In genomic region chr16:56815721-56816120, GRCh38 we compare ENCODE assay signal across 30 cellular contexts. TPM values are rescaled to one million over a fixed set of nuclear protein-coding genes. Genes with fewer than 3 reads are reported as not detected.
DNase-seq lines count a peak whose midpoint lies in the region; ATAC-seq and TF ChIP-seq lines count a peak whose summit lies in the region.
"Had no signal": no experiment of that assay in that cellular context is flagged by ENCODE, and none has a peak within 500 bp of the region (broad histone marks: within the 10 kb centered on the region; RNA-seq: fewer than 3 reads in every experiment).

No MANE protein-coding gene starts in this region.

- H3F3A ChIP-seq in smooth muscle cell (ENCODE audit: low read depth) = peaks cover 5% of the 10 kb centered on the region

- no peaks in the 10 kb centered on the region for H4K20me1 ChIP-seq in smooth muscle cell (ENCODE audit: low read depth)

- TF ChIP-seq CTCF in right atrium auricular region (IDR thresholded peaks at IDR 0.05) (no peak), body of pancreas (IDR thresholded peaks at IDR 0.05) (no peak), smooth muscle cell (IDR thresholded peaks at IDR 0.05; ENCODE audit: borderline replicate concordance, insufficient read depth, poor library complexity, severe bottlenecking) (no peak), esophagus squamous epithelium (IDR thresholded peaks at IDR 0.05) (no peak)

- no peak overlapping the region for H3K27ac ChIP-seq in right atrium auricular region
- H3K27ac ChIP-seq in body of pancreas = peak overlapping the region in 2 of 4 donors; percentile 14 to 67
- H3K27ac ChIP-seq in smooth muscle cell (ENCODE audit: low read depth) = no peak overlapping the region
- no peak overlapping the region for H3K27ac ChIP-seq in esophagus squamous epithelium
- H3K27ac ChIP-seq: 22Rv1, gastroesophageal sphincter, Peyer's patch, thoracic aorta had no signal

- no peaks in the 10 kb centered on the region for H3K27me3 ChIP-seq in right atrium auricular region
- H3K27me3 ChIP-seq in body of pancreas = no peaks in the 10 kb centered on the region
- no peaks in the 10 kb centered on the region for H3K27me3 ChIP-seq in smooth muscle cell (ENCODE audit: low read depth)
- no peaks in the 10 kb centered on the region for H3K27me3 ChIP-seq in esophagus squamous epithelium
- H3K27me3 ChIP-seq: gastroesophageal sphincter, Peyer's patch, SJCRH30 had no signal

- H3K36me3 ChIP-seq in right atrium auricular region = no peaks in the 10 kb centered on the region
- no peaks in the 10 kb centered on the region for H3K36me3 ChIP-seq in body of pancreas (replicated peaks in 1 of 2; ENCODE audit: insufficient read depth in 1 of 2, low read depth in 2 of 2)
- H3K36me3 ChIP-seq in smooth muscle cell (ENCODE audit: low read depth) = no peaks in the 10 kb centered on the region
- peaks cover 0 to 27% (median 4%) of the 10 kb centered on the region in 3 donors for H3K36me3 ChIP-seq in esophagus squamous epithelium
- H3K36me3 ChIP-seq: thoracic aorta had no signal

- no peak overlapping the region for H2AFZ ChIP-seq in smooth muscle cell (ENCODE audit: low read depth)
- H2AFZ ChIP-seq: GM23338 had no signal

- H3K9me3 ChIP-seq in right atrium auricular region = no peaks in the 10 kb centered on the region
- H3K9me3 ChIP-seq in body of pancreas = no peaks in the 10 kb centered on the region
- H3K9me3 ChIP-seq in smooth muscle cell (replicated peaks; ENCODE audit: low read depth) = no peaks in the 10 kb centered on the region
- no peaks in the 10 kb centered on the region for H3K9me3 ChIP-seq in esophagus squamous epithelium
- H3K9me3 ChIP-seq: gastroesophageal sphincter, Peyer's patch, SJCRH30, thoracic aorta had no signal

- H3K4me2 ChIP-seq in smooth muscle cell = peak overlapping the region; percentile 70
- H3K4me2 ChIP-seq: GM23338 had no signal

- ATAC-seq in Right ventricle myocardium inferior (peak; percentile 93), body of pancreas (peak; percentile 32)
- ATAC-seq: gastroesophageal sphincter, GM23338 had no signal

- H3K4me3 ChIP-seq in right atrium auricular region = no peak overlapping the region
- H3K4me3 ChIP-seq in body of pancreas = no peak overlapping the region
- H3K4me3 ChIP-seq in smooth muscle cell = no peak overlapping the region
- H3K4me3 ChIP-seq in esophagus squamous epithelium = no peak overlapping the region
- H3K4me3 ChIP-seq: gastroesophageal sphincter, GM23338, lung, Peyer's patch, SJCRH30, thoracic aorta had no signal

- intact Hi-C loops in Right ventricle myocardium inferior (cut with DNase I) = no loop called here
- intact Hi-C loops in body of pancreas (cut with DNase I) = no loop called here
- intact Hi-C loops in esophagus squamous epithelium (cut with DNase I) = no loop called here

- H3K4me1 ChIP-seq in right atrium auricular region (peaks cover 0 to 5% of the 10 kb centered on the region in 2 donors), body of pancreas (peaks cover 20% of the 10 kb centered on the region), smooth muscle cell (ENCODE audit: low read depth) (peaks cover 22% of the 10 kb centered on the region), esophagus squamous epithelium (peaks cover 0 to 7% (median 6%) of the 10 kb centered on the region in 3 donors)
- H3K4me1 ChIP-seq: Peyer's patch had no signal

- TF ChIP-seq POLR2A in body of pancreas (IDR thresholded peaks at IDR 0.05) (no peak), esophagus squamous epithelium (IDR thresholded peaks at IDR 0.05) (no peak)

- DNase-seq in Right ventricle myocardium inferior (ENCODE audit: missing footprints) = no peak
- DNase-seq in right atrium auricular region (ENCODE audit: low spot score) = no peak
- peak in 2 of 4 donors; percentile 23 to 26 for DNase-seq in body of pancreas
- peak; percentile 65 for DNase-seq in medulla oblongata (ENCODE audit: extremely low spot score)
- no peak for DNase-seq in smooth muscle cell (lab: John Stamatoyannopoulos, UW; ENCODE audit: unreplicated experiment)
- no peak for DNase-seq in inferior parietal cortex (ENCODE audit: extremely low spot score)
- DNase-seq in esophagus squamous epithelium (lab: John Stamatoyannopoulos, UW) = no peak
- no peak for DNase-seq in stimulated activated CD8-positive, alpha-beta memory T cell treated with anti-CD3 and anti-CD28 coated beads, Interleukin-4, amount 100 ng/mL, for 48 hours
- DNase-seq: activated B cell treated with CpG ODN at 0.5 μM for 24 hours; activated CD4-positive, alpha-beta T cell treated with anti-CD3 and anti-CD28 coated beads, Interleukin-2, amount 50 U/mL, for 48 hours; activated CD8-positive, alpha-beta memory T cell treated with anti-CD3 and anti-CD28 coated beads, Interleukin-2, amount 50 U/mL, for 4 hours; CD4-positive, alpha-beta memory T cell; dermis blood vessel endothelial cell; DMS 273 treated with DMSO at 0.1 percent for 48 hours; NCI-H1092 treated with DMSO at 0.1 percent for 48 hours; NCI-H187 treated with DMSO at 0.1 percent for 48 hours; NCI-H2171 treated with DMSO at 0.1 percent for 48 hours; NCI-H510A treated with DMSO at 0.1 percent for 48 hours; NK-92 treated with Interleukin-12 subunit alpha and Interleukin-12 subunit beta, amount 100 ng/mL, for 24 hours; Peyer's patch; SJCRH30 had no signal

- H3K9ac ChIP-seq in smooth muscle cell (ENCODE audit: low read depth) = no peak overlapping the region

- H3K79me2 ChIP-seq in smooth muscle cell (ENCODE audit: low read depth) = no peaks in the 10 kb centered on the region

RNA-seq across cellular contexts. Expression of gene SLC12A3, which starts 49.3 kb away (rescaled TPM):
- not detected for total RNA-seq in Right ventricle myocardium inferior
- total RNA-seq in right atrium auricular region = not detected
- not detected for total RNA-seq in body of pancreas
- total RNA-seq in smooth muscle cell = not detected in 2 replicates
- not detected in 2 replicates for polyA plus RNA-seq in smooth muscle cell
- not detected for total RNA-seq in esophagus squamous epithelium
- total RNA-seq: activated T-helper 2 cell treated with anti-CD3 and anti-CD28 coated beads, Interferon-gamma antibody, Interleukin-2, Interleukin-4, amounts not matched to agents 10 μg/mL and 5 μg/mL and 100 μg/mL, durations not matched to agents 14 hours and 24 hours and 36 hours; CD4-positive, alpha-beta memory T cell; dermis blood vessel endothelial cell; fibroblast of lung; gastroesophageal sphincter; GM23338; lung; neural crest cell; Peyer's patch; posterior vena cava; SJCRH30; thoracic aorta had no signal
- polyA plus RNA-seq: CD4-positive, alpha-beta memory T cell; fibroblast of lung; GM23338 had no signal
